In the genomic region with DNA sequence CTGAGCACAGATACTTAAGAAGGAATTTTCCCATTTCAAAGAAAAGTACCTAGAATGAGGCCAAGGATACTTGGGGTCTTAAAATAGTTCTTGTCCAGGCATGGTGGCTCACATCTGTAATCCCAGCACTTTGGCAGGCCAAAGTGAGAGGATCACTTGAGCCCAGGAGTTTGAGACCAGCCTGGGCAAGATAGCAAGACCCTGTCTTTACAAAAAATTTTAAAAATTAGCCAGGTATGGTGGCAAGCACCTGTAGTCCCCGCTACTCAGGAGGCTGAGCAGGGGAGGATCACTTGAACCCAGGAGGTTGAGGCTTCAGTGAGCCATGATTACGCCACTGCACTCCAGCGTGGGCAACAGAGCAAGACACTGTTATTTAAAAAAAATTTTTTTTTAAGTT, we compare ENCODE assay signal across 2 cellular contexts.
TF ChIP-seq lines count a peak whose summit lies in the region.

No MANE protein-coding gene starts in this region.

TF ChIP-seq in HepG2, 621 proteins besides CTCF, POLR2A, EP300 and RAD21:
- TF ChIP-seq ZNF121 (CRISPR knock-in tag; IDR thresholded peaks at IDR 0.05): peak; percentile 50
- TF ChIP-seq FOXC1 (CRISPR knock-in tag; IDR thresholded peaks at IDR 0.05; ENCODE audit: borderline replicate concordance): no peak
- TF ChIP-seq PRDM15 (CRISPR knock-in tag; IDR thresholded peaks at IDR 0.05): no peak

TF ChIP-seq in WTC11, 78 proteins besides CTCF, POLR2A, EP300 and RAD21:
- peak; percentile 44; the same call in 1 of the 2 replicates for TF ChIP-seq ZNF121 (CRISPR knock-in tag; IDR thresholded peaks at IDR 0.05)
- no peak for TF ChIP-seq KAT7 (CRISPR knock-in tag; IDR thresholded peaks at IDR 0.05; ENCODE audit: borderline replicate concordance)
